In the genomic region with DNA sequence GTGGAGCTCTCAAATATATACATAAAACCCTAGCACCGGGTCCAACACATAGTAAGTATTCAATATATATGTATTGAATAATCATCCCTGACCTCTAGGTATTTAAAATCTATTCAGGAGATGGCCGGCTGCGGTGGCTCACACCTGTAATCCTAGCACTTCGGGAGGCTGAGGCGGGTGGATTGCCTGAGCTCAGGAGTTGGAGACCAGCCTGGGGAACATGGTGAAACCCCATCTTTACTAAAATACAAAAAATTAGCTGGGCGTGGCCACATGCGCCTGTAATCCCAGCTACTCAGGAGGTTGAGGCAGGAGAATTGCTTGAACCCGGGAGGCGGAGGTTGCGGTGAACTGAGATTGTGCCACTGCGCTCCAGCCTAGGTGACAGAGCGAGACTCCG, we compare ENCODE assay signal across 6 cellular contexts. TPM values are rescaled to one million over a fixed set of nuclear protein-coding genes. Genes with fewer than 3 reads are reported as not detected.
DNase-seq lines count a peak whose midpoint lies in the region; ATAC-seq and TF ChIP-seq lines count a peak whose summit lies in the region.
"Not testable (repeated sequence)": the region's sequence is repeated elsewhere in the genome, so short reads cannot be mapped to it uniquely, and the experiment has no call there.

No MANE protein-coding gene starts in this region.

- not testable (repeated sequence) for H3K18ac ChIP-seq in neuronal stem cell (ENCODE audit: low read length)

- H2BK15ac ChIP-seq in neuronal stem cell (ENCODE audit: low read length) = not testable (repeated sequence)

- 87% methylated on average over 13 of the region's 13 CpGs for WGBS in hepatocyte (ENCODE audit: low lambda C conversion rate, missing lambda C conversion rate)
- no CpG with 5 or more reads among the region's 13 CpGs for WGBS in neuronal stem cell (ENCODE audit: extremely low coverage in 2 of 2, insufficient read length in 2 of 2, insufficient replicate concordance in 1 of 2), 2 donors
- WGBS in upper lobe of left lung, 2 donors = 59 to 61% methylated on average over 13 of the region's 13 CpGs

- CTCF ChIA-PET in HCT116 (lab: Charles Lee) = not testable (repeated sequence)
- CTCF ChIA-PET in WTC11 (lab: Charles Lee) = interaction anchor here (0.8 to 1.1 kb wide), 2 partner anchors 16 to 26 kb away, joined by 4 read pairs; no protein-coding TSS in a partner anchor

- not testable (repeated sequence) for TF ChIP-seq EP300 in upper lobe of left lung (IDR thresholded peaks at IDR 0.05)

- intact Hi-C loops in HCT116 (cut with micrococcal nuclease) = not testable (repeated sequence)

- not testable (repeated sequence) for H2BK12ac ChIP-seq in neuronal stem cell (ENCODE audit: low read length)

- not testable (repeated sequence) for ATAC-seq in HCT116; WTC11; upper lobe of left lung (ENCODE audit: low FRiP score in 2 of 2)

- not testable (repeated sequence) for H3K27me3 ChIP-seq in HCT116 (ENCODE audit: insufficient read depth, low read length); brain microvascular endothelial cell (replicated peaks); hepatocyte; neuronal stem cell (ENCODE audit: control insufficient read depth in 3 of 3, insufficient read depth in 3 of 3, low read depth in 1 of 3, low read length in 3 of 3); upper lobe of left lung

- peak overlapping the region; percentile 52 for H3K4me2 ChIP-seq in HCT116 (ENCODE audit: low read length)
- peak overlapping the region; percentile 41 for H3K4me2 ChIP-seq in hepatocyte
- H3K4me2 ChIP-seq in neuronal stem cell (ENCODE audit: insufficient read depth, low read length, poor library complexity, severe bottlenecking) = not testable (repeated sequence)

- H4K8ac ChIP-seq in neuronal stem cell (ENCODE audit: low read depth, low read length) = not testable (repeated sequence)

- not testable (repeated sequence) for H3K4ac ChIP-seq in neuronal stem cell (ENCODE audit: low read length)

- not testable (repeated sequence) for H3K79me1 ChIP-seq in neuronal stem cell (ENCODE audit: low read depth, low read length)

- H4K20me1 ChIP-seq in HCT116 (ENCODE audit: insufficient read depth); hepatocyte (ENCODE audit: insufficient read depth, poor library complexity, severe bottlenecking): not testable (repeated sequence)

- not testable (repeated sequence) for TF ChIP-seq POLR2A in HCT116 (IDR thresholded peaks at IDR 0.05; ENCODE audit: borderline replicate concordance, extremely low read depth, insufficient read depth, insufficient read length); upper lobe of left lung (IDR thresholded peaks at IDR 0.05)

- not testable (repeated sequence) for H2BK5ac ChIP-seq in neuronal stem cell (ENCODE audit: low read length)

- H3K4me1 ChIP-seq in HCT116 (ENCODE audit: control insufficient read depth in 1 of 2, insufficient read depth in 2 of 2, low read length in 2 of 2) (peaks cover 33 to 73% of the 10 kb centered on the region in 2 experiments), hepatocyte (ENCODE audit: insufficient read depth) (peaks cover 32% of the 10 kb centered on the region), neuronal stem cell (ENCODE audit: control insufficient read depth in 2 of 2, insufficient read depth in 1 of 2, low read depth in 1 of 2, low read length in 2 of 2) (peaks cover 37 to 41% of the 10 kb centered on the region in 2 donors), upper lobe of left lung (peaks cover 61 to 76% (median 70%) of the 10 kb centered on the region in 4 donors)

- POLR2A ChIA-PET in HCT116 (lab: Charles Lee) = interaction anchor here (1.0 kb wide), 1 partner anchor 16 kb away, joined by 5 read pairs; no protein-coding TSS in a partner anchor
- POLR2A ChIA-PET in WTC11 (lab: Charles Lee) = interaction anchor here (1.6 kb wide), 1 partner anchor 15 kb away, joined by 5 read pairs; no protein-coding TSS in a partner anchor

- not testable (repeated sequence) for H3K9ac ChIP-seq in HCT116 (ENCODE audit: low read length); neuronal stem cell (ENCODE audit: low read depth, low read length, poor library complexity)

- peak overlapping the region; percentile 60 for H3K4me3 Mint-ChIP-seq in WTC11

- not testable (repeated sequence) for H2AK5ac ChIP-seq in neuronal stem cell (ENCODE audit: low read depth, low read length)

- H3K36me3 ChIP-seq in HCT116 (ENCODE audit: control insufficient read depth in 1 of 2, insufficient read depth in 2 of 2, low read length in 2 of 2); brain microvascular endothelial cell (replicated peaks); hepatocyte (replicated peaks; ENCODE audit: insufficient read depth, low read depth); neuronal stem cell (replicated peaks in 1 of 2; ENCODE audit: control insufficient read depth in 2 of 2, insufficient read depth in 2 of 2, low read length in 2 of 2): not testable (repeated sequence)
- peaks cover 0 to 10% (median 2%) of the 10 kb centered on the region in 4 donors for H3K36me3 ChIP-seq in upper lobe of left lung

- not testable (repeated sequence) for TF ChIP-seq CTCF in HCT116 (IDR thresholded peaks at IDR 0.05 in 2 of 3, conservative IDR thresholded peaks at IDR 0.05 in 1 of 3; ENCODE audit: borderline replicate concordance in 1 of 3, insufficient read depth in 1 of 3, low read depth in 2 of 3, low read length in 2 of 3); WTC11 (IDR thresholded peaks at IDR 0.05); brain microvascular endothelial cell (IDR thresholded peaks at IDR 0.05; ENCODE audit: low read depth, low read length, missing control alignments); hepatocyte (IDR thresholded peaks at IDR 0.05; ENCODE audit: poor library complexity); upper lobe of left lung (IDR thresholded peaks at IDR 0.05)

- not testable (repeated sequence) for H3K27me3 Mint-ChIP-seq in WTC11 (ENCODE audit: low read depth)

- H3K27ac Mint-ChIP-seq in WTC11 = peak overlapping the region; percentile 89

- H3K79me2 ChIP-seq in HCT116 (ENCODE audit: insufficient read depth, low read length) (peaks cover 13% of the 10 kb centered on the region), hepatocyte (peaks cover 21% of the 10 kb centered on the region)

- DNase-seq in HCT116 (ENCODE audit: low read depth, low spot score); WTC11 (ENCODE audit: low spot score); brain microvascular endothelial cell; hepatocyte (ENCODE audit: low spot score); neuronal stem cell (ENCODE audit: low spot score); upper lobe of left lung: not testable (repeated sequence)

- H3K27ac ChIP-seq in HCT116 (ENCODE audit: low read depth, low read length); brain microvascular endothelial cell; neuronal stem cell (replicated peaks; ENCODE audit: low read length): not testable (repeated sequence)
- H3K27ac ChIP-seq in hepatocyte = peak overlapping the region; percentile 71
- peak overlapping the region; percentile 93 to 98 (median 96) for H3K27ac ChIP-seq in upper lobe of left lung

- H2AFZ ChIP-seq in HCT116 (ENCODE audit: low read depth, low read length, poor library complexity, severe bottlenecking); hepatocyte: not testable (repeated sequence)
- H2AFZ ChIP-seq in neuronal stem cell (ENCODE audit: low read length) = peak overlapping the region; percentile 59

- RAD21 ChIA-PET in HCT116 (lab: Charles Lee; ENCODE audit: low non-redundant PET in 1 of 2, low total read pairs in 2 of 2, uncharacterized antibody in 2 of 2, unreplicated experiment in 2 of 2) = not testable (repeated sequence)

- peaks cover 66% of the 10 kb centered on the region for H3K4me1 Mint-ChIP-seq in WTC11

- H3K23ac ChIP-seq in neuronal stem cell (ENCODE audit: low read depth, low read length, poor library complexity) = not testable (repeated sequence)

- H3K9me3 Mint-ChIP-seq in WTC11 = not testable (repeated sequence)

- not testable (repeated sequence) for H3K9me3 ChIP-seq in HCT116 (ENCODE audit: control insufficient read depth in 1 of 2, insufficient read depth in 1 of 2, low read depth in 1 of 2, low read length in 2 of 2); hepatocyte (ENCODE audit: low read depth); neuronal stem cell (replicated peaks in 1 of 2; ENCODE audit: control insufficient read depth in 2 of 2, insufficient read depth in 1 of 2, low read depth in 1 of 2, low read length in 2 of 2); upper lobe of left lung

- not testable (repeated sequence) for H3K9me2 ChIP-seq in HCT116 (ENCODE audit: insufficient read depth); hepatocyte (replicated peaks; ENCODE audit: insufficient read depth)

- not testable (repeated sequence) for H3K36me3 Mint-ChIP-seq in WTC11

- TF ChIP-seq RAD21 in HCT116 (IDR thresholded peaks at IDR 0.05; ENCODE audit: low read depth) = not testable (repeated sequence)

- H2BK120ac ChIP-seq in neuronal stem cell (ENCODE audit: low read depth, low read length) = not testable (repeated sequence)

- BruUV-seq in HCT116 (replicated peaks; lab: Mats Ljungman, UMichigan) = not testable (repeated sequence)

- H3K14ac ChIP-seq in neuronal stem cell (ENCODE audit: low read length) = not testable (repeated sequence)

- H4K91ac ChIP-seq in neuronal stem cell (ENCODE audit: low read depth, low read length, poor library complexity) = not testable (repeated sequence)

- not testable (repeated sequence) for H3K4me3 ChIP-seq in HCT116 (replicated peaks in 1 of 2; ENCODE audit: low read depth in 1 of 2, low read length in 2 of 2); hepatocyte; neuronal stem cell (ENCODE audit: low read length in 2 of 2)
- peak overlapping the region; percentile 6 for H3K4me3 ChIP-seq in brain microvascular endothelial cell (ENCODE audit: low read depth, low read length)
- peak overlapping the region in 3 of 4 donors; percentile 72 to 96 (median 80) for H3K4me3 ChIP-seq in upper lobe of left lung

- in situ Hi-C loops in brain microvascular endothelial cell (cut with HindIII; ENCODE audit: low pct_ligation_motif_present, low sequenced_read_pairs) = not testable (repeated sequence)

RNA-seq across cellular contexts. Expression of gene GPSM3, which starts 0.7 kb away (rescaled TPM):
- total RNA-seq in HCT116 (2021; ENCODE audit: unreplicated experiment) = 1.2 TPM
- 1.8 and 2.2 TPM in 2 replicates for polyA plus RNA-seq in HCT116 (2012)
- 10.0 to 14.0 TPM (median 13.1 TPM) in 3 replicates for total RNA-seq in WTC11 (2021)
- 1.8 and 4.3 TPM in 2 replicates for total RNA-seq in hepatocyte
- polyA plus RNA-seq in hepatocyte = 3.4 and 5.7 TPM in 2 replicates
- polyA plus RNA-seq in neuronal stem cell (2013, experiment 1 of 2) = 4.2 TPM
- 4.2 TPM for polyA plus RNA-seq in neuronal stem cell (2013, experiment 2 of 2)
- 10 to 100 TPM; 18.9 to 80.4 (median 30.6) TPM for total RNA-seq in upper lobe of left lung

RNA-seq across cellular contexts. Expression of gene PBX2, which starts 3.1 kb away (rescaled TPM):
- total RNA-seq in HCT116 (2021; ENCODE audit: unreplicated experiment) = 79.0 TPM
- polyA plus RNA-seq in HCT116 (2012) = 64.4 and 66.7 TPM in 2 replicates
- 130 to 165 TPM (median 150 TPM) in 3 replicates for total RNA-seq in WTC11 (2021)
- total RNA-seq in hepatocyte = 63.8 and 77.5 TPM in 2 replicates
- polyA plus RNA-seq in hepatocyte = 20.5 and 21.6 TPM in 2 replicates
- polyA plus RNA-seq in neuronal stem cell (2013, experiment 1 of 2) = 154 TPM
- polyA plus RNA-seq in neuronal stem cell (2013, experiment 2 of 2) = 155 TPM
- 100 to 1,000 TPM in 1 of 6 donors, 10 to 100 TPM in 5; 78.6 to 147 (median 93.4) TPM for total RNA-seq in upper lobe of left lung

RNA-seq across cellular contexts. Expression of gene AGER, which starts 9.0 kb away (rescaled TPM):
- 22.6 TPM for total RNA-seq in HCT116 (2021; ENCODE audit: unreplicated experiment)
- 9.5 and 10.3 TPM in 2 replicates for polyA plus RNA-seq in HCT116 (2012)
- 17.7 to 20.0 TPM (median 18.1 TPM) in 3 replicates for total RNA-seq in WTC11 (2021)
- total RNA-seq in hepatocyte = 4.5 and 5.9 TPM in 2 replicates
- 3.4 and 21.2 TPM in 2 replicates for polyA plus RNA-seq in hepatocyte
- 19.9 TPM for polyA plus RNA-seq in neuronal stem cell (2013, experiment 1 of 2)
- 18.7 TPM for polyA plus RNA-seq in neuronal stem cell (2013, experiment 2 of 2)
- total RNA-seq in upper lobe of left lung = 1,000 to 10,000 TPM in 5 of 6 donors, 100 to 1,000 TPM in 1; 543 to 2,806 (median 1,294) TPM

RNA-seq across cellular contexts. Expression of gene RNF5, which starts 14.9 kb away (rescaled TPM):
- 45.9 TPM for total RNA-seq in HCT116 (2021; ENCODE audit: unreplicated experiment)
- 76.9 and 86.5 TPM in 2 replicates for polyA plus RNA-seq in HCT116 (2012)
- total RNA-seq in WTC11 (2021) = 108 to 114 TPM (median 111 TPM) in 3 replicates
- total RNA-seq in hepatocyte = 133 and 135 TPM in 2 replicates
- polyA plus RNA-seq in hepatocyte = 169 and 170 TPM in 2 replicates
- 152 TPM for polyA plus RNA-seq in neuronal stem cell (2013, experiment 1 of 2)
- polyA plus RNA-seq in neuronal stem cell (2013, experiment 2 of 2) = 145 TPM
- 10 to 100 TPM; 23.0 to 73.6 (median 59.1) TPM for total RNA-seq in upper lobe of left lung

RNA-seq across cellular contexts. Expression of gene AGPAT1, which starts 17.2 kb away (rescaled TPM):
- total RNA-seq in HCT116 (2021; ENCODE audit: unreplicated experiment) (55.6 TPM), WTC11 (2021) (84.5 to 88.9 TPM (median 87.5 TPM) in 3 replicates), hepatocyte (59.9 and 62.8 TPM in 2 replicates), upper lobe of left lung (10 to 100 TPM; 25.9 to 54.5 (median 32.6) TPM)
- 60.3 and 68.4 TPM in 2 replicates for polyA plus RNA-seq in HCT116 (2012)
- 67.6 and 71.4 TPM in 2 replicates for polyA plus RNA-seq in hepatocyte
- 110 TPM for polyA plus RNA-seq in neuronal stem cell (2013, experiment 1 of 2)
- 106 TPM for polyA plus RNA-seq in neuronal stem cell (2013, experiment 2 of 2)

Comparison
In these comparisons a context has a peak if more than half of its experiments do, and no peak if none do; other contexts are left out.
1. RNA of gene AGER, which starts 9.0 kb away (total RNA-seq): 543 to 2,806 TPM in upper lobe of left lung; 22.6 TPM in HCT116 (single experiment), 17.7 to 20.0 TPM in WTC11 and 4.5 to 5.9 TPM in hepatocyte; every median in the first group is over 10 times any median in the second.